In the genomic region with DNA sequence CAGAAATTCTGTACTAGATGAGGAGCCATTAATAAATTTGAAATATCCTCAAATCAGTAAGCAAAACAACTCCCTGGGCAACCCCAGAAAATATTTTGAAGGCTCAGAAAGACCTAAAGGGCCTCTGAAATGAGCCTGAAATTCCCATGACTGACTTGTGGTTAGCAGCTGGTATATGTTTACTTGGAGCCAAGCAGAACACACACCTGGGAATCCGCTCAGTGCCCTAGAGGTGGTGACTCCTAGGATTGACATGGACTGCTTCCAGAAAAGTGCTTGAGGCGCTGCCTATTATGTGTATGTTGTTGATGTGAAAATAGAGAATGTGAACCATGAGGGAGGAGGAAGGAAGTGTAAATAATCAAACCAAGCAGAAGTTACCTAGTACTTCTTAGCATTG, we compare ENCODE assay signal across 13 cellular contexts. TPM values are rescaled to one million over a fixed set of nuclear protein-coding genes. Genes with fewer than 3 reads are reported as not detected.
A peak's percentile ranks its signal among the peaks of the same experiment; 100 is the strongest.
DNase-seq lines count a peak whose midpoint lies in the region; ATAC-seq, FAIRE-seq and TF ChIP-seq lines count a peak whose summit lies in the region.
"Had no signal": no experiment of that assay in that cellular context is flagged by ENCODE, and none has a peak within 500 bp of the region (broad histone marks: within the 10 kb centered on the region; RNA-seq: fewer than 3 reads in every experiment).

No MANE protein-coding gene starts in this region.

- TF ChIP-seq POLR2A in breast epithelium (IDR thresholded peaks at IDR 0.05): no peak

- no peak for ATAC-seq in naive thymus-derived CD4-positive, alpha-beta T cell
- ATAC-seq in GM18858 (IDR thresholded peaks at IDR 0.05; ENCODE audit: unreplicated experiment): no peak
- ATAC-seq: activated naive CD8-positive, alpha-beta T cell treated with anti-CD3 and anti-CD28 coated beads, Interleukin-2, amount 50 U/mL, for 24 hours had no signal

- H3K36me3 Mint-ChIP-seq in MCF 10A (ENCODE audit: insufficient read depth, unreplicated experiment): no peaks in the 10 kb centered on the region
- H3K36me3 Mint-ChIP-seq in activated naive CD4-positive, alpha-beta T cell treated with anti-CD3 and anti-CD28 coated beads for 36 hours (ENCODE audit: low read depth): peaks cover 11% of the 10 kb centered on the region
- peaks cover 0 to 30% (median 11%) of the 10 kb centered on the region in 5 donors for H3K36me3 Mint-ChIP-seq in naive thymus-derived CD4-positive, alpha-beta T cell

- POLR2A ChIA-PET in MCF 10A (lab: Yijun Ruan, JAX): interaction anchor here (0.8 to 2.2 kb wide), 4 partner anchors 13 to 106 kb away, joined by 3 to 20 read pairs (median 4); partner anchors contain the start of gene RFK
- POLR2A ChIA-PET in naive thymus-derived CD4-positive, alpha-beta T cell (lab: Charles Lee): no interaction called here

- CTCF ChIA-PET in MCF 10A (lab: Yijun Ruan, JAX): interaction anchor here (0.6 to 0.9 kb wide), 3 partner anchors 58 to 1141 kb away, joined by 3 to 4 read pairs (median 4); no protein-coding TSS in a partner anchor
- CTCF ChIA-PET in activated naive CD4-positive, alpha-beta T cell treated with anti-CD3 and anti-CD28 coated beads for 36 hours (lab: Charles Lee): interaction anchor here (0.7 to 2.4 kb wide), 2 partner anchors 14 to 119 kb away, joined by 4 to 13 read pairs; partner anchors contain the start of gene RFK
- CTCF ChIA-PET in naive thymus-derived CD4-positive, alpha-beta T cell (lab: Charles Lee): no interaction called here

- BruUV-seq in MCF 10A (replicated peaks; lab: Mats Ljungman, UMichigan): no TSS peak

- no peak overlapping the region for H3K4me3 Mint-ChIP-seq in MCF 10A (ENCODE audit: unreplicated experiment)
- H3K4me3 Mint-ChIP-seq in activated naive CD4-positive, alpha-beta T cell treated with anti-CD3 and anti-CD28 coated beads for 36 hours: no peak overlapping the region
- no peak overlapping the region for H3K4me3 Mint-ChIP-seq in naive thymus-derived CD4-positive, alpha-beta T cell
- H3K4me3 Mint-ChIP-seq: activated naive CD8-positive, alpha-beta T cell treated with anti-CD3 and anti-CD28 coated beads, Interleukin-2, amount 50 U/mL, for 24 hours had no signal

- H3K27me3 Mint-ChIP-seq in MCF 10A (ENCODE audit: insufficient read depth, unreplicated experiment): no peaks in the 10 kb centered on the region
- H3K27me3 Mint-ChIP-seq in activated naive CD4-positive, alpha-beta T cell treated with anti-CD3 and anti-CD28 coated beads for 36 hours (ENCODE audit: low read depth): no peaks in the 10 kb centered on the region
- no peaks in the 10 kb centered on the region for H3K27me3 Mint-ChIP-seq in naive thymus-derived CD4-positive, alpha-beta T cell
- H3K27me3 Mint-ChIP-seq: activated naive CD8-positive, alpha-beta T cell treated with anti-CD3 and anti-CD28 coated beads, Interleukin-2, amount 50 U/mL, for 24 hours had no signal

- no peak overlapping the region for H3K27ac ChIP-seq in breast epithelium
- no peak overlapping the region for H3K27ac ChIP-seq in naive thymus-derived CD4-positive, alpha-beta T cell (ENCODE audit: low read depth, low read length)

- no peaks in the 10 kb centered on the region for H3K36me3 ChIP-seq in breast epithelium
- H3K36me3 ChIP-seq in naive thymus-derived CD4-positive, alpha-beta T cell (ENCODE audit: control insufficient read depth in 2 of 3, insufficient read depth in 3 of 3, low read length in 3 of 3): peaks cover 0 to under 1% (median 0%) of the 10 kb centered on the region in 3 experiments

- no peaks in the 10 kb centered on the region for H3K27me3 ChIP-seq in breast epithelium
- H3K27me3 ChIP-seq in naive thymus-derived CD4-positive, alpha-beta T cell (ENCODE audit: control insufficient read depth in 2 of 2, insufficient read depth in 2 of 2, low read length in 2 of 2): no peaks in the 10 kb centered on the region

- no peaks in the 10 kb centered on the region for H3K9me3 Mint-ChIP-seq in MCF 10A (ENCODE audit: unreplicated experiment)
- no peaks in the 10 kb centered on the region for H3K9me3 Mint-ChIP-seq in activated naive CD4-positive, alpha-beta T cell treated with anti-CD3 and anti-CD28 coated beads for 36 hours
- no peaks in the 10 kb centered on the region for H3K9me3 Mint-ChIP-seq in naive thymus-derived CD4-positive, alpha-beta T cell
- H3K9me3 Mint-ChIP-seq: activated naive CD8-positive, alpha-beta T cell treated with anti-CD3 and anti-CD28 coated beads, Interleukin-2, amount 50 U/mL, for 24 hours had no signal

- peak overlapping the region; percentile 43 for H3K27ac Mint-ChIP-seq in MCF 10A (ENCODE audit: low read depth, unreplicated experiment)
- no peak overlapping the region for H3K27ac Mint-ChIP-seq in activated naive CD4-positive, alpha-beta T cell treated with anti-CD3 and anti-CD28 coated beads for 36 hours
- H3K27ac Mint-ChIP-seq in naive thymus-derived CD4-positive, alpha-beta T cell: no peak overlapping the region
- H3K27ac Mint-ChIP-seq: activated naive CD8-positive, alpha-beta T cell treated with anti-CD3 and anti-CD28 coated beads, Interleukin-2, amount 50 U/mL, for 24 hours had no signal

- no peak for FAIRE-seq in urothelium cell line (lab: Jason Lieb, UNC)
- FAIRE-seq: colon, GM12891 had no signal

- no peaks in the 10 kb centered on the region for H3K4me1 ChIP-seq in breast epithelium
- no peaks in the 10 kb centered on the region for H3K4me1 ChIP-seq in naive thymus-derived CD4-positive, alpha-beta T cell (ENCODE audit: control insufficient read depth in 2 of 2, insufficient read depth in 2 of 2, low read length in 2 of 2)

- no peak overlapping the region for H3K4me3 ChIP-seq in breast epithelium
- no peak overlapping the region for H3K4me3 ChIP-seq in naive thymus-derived CD4-positive, alpha-beta T cell (ENCODE audit: low read length)

- TF ChIP-seq CTCF in MCF 10A (IDR thresholded peaks at IDR 0.05; ENCODE audit: unreplicated experiment): no peak
- no peak for TF ChIP-seq CTCF in breast epithelium (IDR thresholded peaks at IDR 0.05)

- H3K4me1 Mint-ChIP-seq in MCF 10A (ENCODE audit: insufficient read depth, unreplicated experiment): peaks cover 18% of the 10 kb centered on the region
- no peaks in the 10 kb centered on the region for H3K4me1 Mint-ChIP-seq in activated naive CD4-positive, alpha-beta T cell treated with anti-CD3 and anti-CD28 coated beads for 36 hours (ENCODE audit: low read depth)
- peaks cover 0 to 3% (median 0%) of the 10 kb centered on the region in 7 donors for H3K4me1 Mint-ChIP-seq in naive thymus-derived CD4-positive, alpha-beta T cell
- H3K4me1 Mint-ChIP-seq: activated naive CD8-positive, alpha-beta T cell treated with anti-CD3 and anti-CD28 coated beads, Interleukin-2, amount 50 U/mL, for 24 hours had no signal

- H3K9me3 ChIP-seq in breast epithelium: no peaks in the 10 kb centered on the region
- H3K9me3 ChIP-seq in naive thymus-derived CD4-positive, alpha-beta T cell (ENCODE audit: control insufficient read depth in 2 of 3, low read length in 3 of 3): no peaks in the 10 kb centered on the region

- intact Hi-C loops in MCF 10A (cut with micrococcal nuclease) (loop anchor here (10.0 kb wide), 1 partner anchor 75 kb away; no protein-coding TSS in a partner anchor), breast epithelium (cut with DNase I; ENCODE audit: low total_unique reads) (loop anchor here (10.0 kb wide), 1 partner anchor 465 kb away; no protein-coding TSS in a partner anchor)
- intact Hi-C loops in activated naive CD4-positive, alpha-beta T cell treated with anti-CD3 and anti-CD28 coated beads for 36 hours (cut with micrococcal nuclease): no loop called here
- intact Hi-C loops in naive thymus-derived CD4-positive, alpha-beta T cell (cut with micrococcal nuclease): no loop called here

- DNase-seq in MCF 10A (ENCODE audit: unreplicated experiment) (peak; percentile 88), breast epithelium (ENCODE audit: low spot score in 2 of 2) (no peak), NCI-H69 (lab: John Stamatoyannopoulos, UW) (peak; percentile 96), dermis blood vessel endothelial cell (peak; percentile 53), urothelium cell line (ENCODE audit: low spot score) (peak; percentile 56)
- no peak for DNase-seq in activated naive CD4-positive, alpha-beta T cell treated with anti-CD3 and anti-CD28 coated beads for 36 hours
- DNase-seq in naive thymus-derived CD4-positive, alpha-beta T cell: no peak
- DNase-seq: activated naive CD8-positive, alpha-beta T cell treated with anti-CD3 and anti-CD28 coated beads, Interleukin-2, amount 50 U/mL, for 24 hours; H7; NCI-H187 had no signal

RNA-seq across cellular contexts. Expression of gene RFK, which starts 14.7 kb away (rescaled TPM):
- total RNA-seq in MCF 10A (2022) (22.6 and 27.0 TPM in 2 replicates), breast epithelium (10 to 100 TPM; 12.2 to 26.2 (median 23.9) TPM), dermis blood vessel endothelial cell (70.4 and 80.8 TPM in 2 replicates)
- total RNA-seq in activated naive CD4-positive, alpha-beta T cell treated with anti-CD3 and anti-CD28 coated beads for 36 hours: 1 to 10 TPM; 4.2 to 5.2 TPM
- 10 to 100 TPM in 4 of 5 experiments, 1 to 10 TPM in 1; 6.8 to 18.6 (median 11.3) TPM for total RNA-seq in naive thymus-derived CD4-positive, alpha-beta T cell
- 10 to 100 TPM; 22.0 to 25.9 TPM for polyA plus RNA-seq in naive thymus-derived CD4-positive, alpha-beta T cell

Comparison
In these comparisons a context has a peak if more than half of its experiments do, and no peak if none do; other contexts are left out.
1. DNase-seq: peak in MCF 10A (single experiment), NCI-H69 (single experiment), dermis blood vessel endothelial cell (single experiment) and urothelium cell line (single experiment); none in breast epithelium (0 of 2), activated naive CD4-positive, alpha-beta T cell treated with anti-CD3 and anti-CD28 coated beads for 36 hours (single experiment) and naive thymus-derived CD4-positive, alpha-beta T cell (0 of 9).
2. intact Hi-C loops: an anchor here in MCF 10A (10.0 kb wide) and breast epithelium (10.0 kb wide); none called in activated naive CD4-positive, alpha-beta T cell treated with anti-CD3 and anti-CD28 coated beads for 36 hours and naive thymus-derived CD4-positive, alpha-beta T cell.